In genomic region chr13:35987572-35988513, GRCh38 we compare ENCODE assay signal across 16 cellular contexts.
DNase-seq lines count a peak whose midpoint lies in the region; ATAC-seq and TF ChIP-seq lines count a peak whose summit lies in the region.
"Had no signal": no experiment of that assay in that cellular context is flagged by ENCODE, and none has a peak within 500 bp of the region (broad histone marks: within the 10 kb centered on the region; RNA-seq: fewer than 3 reads in every experiment).

No MANE protein-coding gene starts in this region.

- H3K4me3 ChIP-seq in H7 (ENCODE audit: insufficient read depth, low read depth, low read length), result no peak overlapping the region
- H3K4me3 ChIP-seq: SJSA1 had no signal

- H3K9me3 Mint-ChIP-seq in brain, result peaks cover 0 to 9% (median 0%) of the 10 kb centered on the region in 5 experiments
- no peaks in the 10 kb centered on the region for H3K9me3 Mint-ChIP-seq in nephron
- H3K9me3 Mint-ChIP-seq: activated CD4-positive, alpha-beta memory T cell treated with anti-CD3 and anti-CD28 coated beads for 36 hours had no signal

- peak overlapping the region in 1 of 5 experiments; percentile 26 for H3K4me3 Mint-ChIP-seq in brain
- H3K4me3 Mint-ChIP-seq in nephron, result no peak overlapping the region
- H3K4me3 Mint-ChIP-seq: activated CD4-positive, alpha-beta memory T cell treated with anti-CD3 and anti-CD28 coated beads for 36 hours; effector memory CD8-positive, alpha-beta T cell; memory B cell had no signal

- TF ChIP-seq CTCF in brain (conservative IDR thresholded peaks at IDR 0.05) (no peak), nephron (IDR thresholded peaks at IDR 0.05; ENCODE audit: unreplicated experiment in 3 of 3) (no peak)

- H3K36me3 ChIP-seq in H7 (replicated peaks; ENCODE audit: control insufficient read depth, insufficient read depth, low read length), result no peaks in the 10 kb centered on the region
- H3K36me3 ChIP-seq: neutrophil, SJSA1 had no signal

- peaks cover 37% of the 10 kb centered on the region for H3K36me3 Mint-ChIP-seq in brain
- H3K36me3 Mint-ChIP-seq in nephron (ENCODE audit: low read depth), result no peaks in the 10 kb centered on the region
- H3K36me3 Mint-ChIP-seq: activated CD4-positive, alpha-beta memory T cell treated with anti-CD3 and anti-CD28 coated beads for 36 hours; memory B cell had no signal

- DNase-seq in H7 (peak; percentile 62), NCI-H2107 treated with DMSO at 0.1 percent for 48 hours (lab: John Stamatoyannopoulos, UW; ENCODE audit: unreplicated experiment) (peak; percentile 30)
- DNase-seq in activated CD4-positive, alpha-beta T cell treated with anti-CD3 and anti-CD28 coated beads for 4 hours, result no peak
- DNase-seq: activated CD4-positive, alpha-beta memory T cell treated with anti-CD3 and anti-CD28 coated beads for 36 hours; AML-193; caudate nucleus; effector memory CD8-positive, alpha-beta T cell; stimulated activated naive CD4-positive, alpha-beta T cell had no signal

- H3K4me1 Mint-ChIP-seq in brain (peaks cover 67% of the 10 kb centered on the region), nephron (peaks cover 48% of the 10 kb centered on the region)
- H3K4me1 Mint-ChIP-seq: memory B cell had no signal

- ATAC-seq in GM18868 (IDR thresholded peaks at IDR 0.05; ENCODE audit: unreplicated experiment) (no peak), HG02763 (IDR thresholded peaks at IDR 0.05; ENCODE audit: unreplicated experiment) (no peak), HG03469 (IDR thresholded peaks at IDR 0.05; ENCODE audit: unreplicated experiment) (no peak)
- ATAC-seq: effector memory CD8-positive, alpha-beta T cell had no signal

- no peaks in the 10 kb centered on the region for H3K27me3 ChIP-seq in H7 (ENCODE audit: control insufficient read depth, insufficient read depth, low read length)
- H3K27me3 ChIP-seq: SJSA1 had no signal

- H3K27me3 Mint-ChIP-seq in brain (no peaks in the 10 kb centered on the region), nephron (ENCODE audit: low read depth) (no peaks in the 10 kb centered on the region)
- H3K27me3 Mint-ChIP-seq: activated CD4-positive, alpha-beta memory T cell treated with anti-CD3 and anti-CD28 coated beads for 36 hours; effector memory CD8-positive, alpha-beta T cell; memory B cell had no signal

- H3K27ac Mint-ChIP-seq in brain (peak overlapping the region in 4 of 5 experiments; percentile 52 to 86 (median 60)), nephron (peak overlapping the region in 2 of 3 experiments; percentile 70 to 73)
- H3K27ac Mint-ChIP-seq: activated CD4-positive, alpha-beta memory T cell treated with anti-CD3 and anti-CD28 coated beads for 36 hours; effector memory CD8-positive, alpha-beta T cell; memory B cell had no signal

Comparison
In these comparisons a context has a peak if more than half of its experiments do, and no peak if none do; other contexts are left out.
1. DNase-seq: peak in H7 (single experiment) and NCI-H2107 treated with DMSO at 0.1 percent for 48 hours (single experiment); none in activated CD4-positive, alpha-beta T cell treated with anti-CD3 and anti-CD28 coated beads for 4 hours (0 of 2).